33 cellular contexts compared by ENCODE assay signal in genomic region chr2:6748399-6748798, GRCh38.
"Had no signal": no experiment of that assay in that cellular context is flagged by ENCODE, and none has a peak within 500 bp of the region (broad histone marks: within the 10 kb centered on the region; RNA-seq: fewer than 3 reads in every experiment).

No MANE protein-coding gene starts in this region.

- H3K4me3 ChIP-seq: ascending aorta, breast epithelium, K562, Peyer's patch had no signal

- H3K36me3 ChIP-seq: ascending aorta, breast epithelium, Peyer's patch had no signal

- H3K9me3 ChIP-seq: ascending aorta, breast epithelium, Peyer's patch had no signal

- H3K27ac Mint-ChIP-seq: activated CD4-positive, alpha-beta T cell treated with anti-CD3 and anti-CD28 coated beads for 36 hours; activated CD4-positive, alpha-beta T cell treated with anti-CD3 and anti-CD28 coated beads, Interleukin-2, amount 10 ng/mL, durations not matched to agents 7 days and 5 days; activated CD8-positive, alpha-beta T cell treated with anti-CD3 and anti-CD28 coated beads, Interleukin-2, amount 10 ng/mL, durations not matched to agents 7 days and 5 days; activated naive CD4-positive, alpha-beta T cell treated with anti-CD3 and anti-CD28 coated beads, Interleukin-2, amount 50 U/mL, for 24 hours; activated naive CD8-positive, alpha-beta T cell treated with anti-CD3 and anti-CD28 coated beads, Interleukin-2, amount 10 ng/mL, durations not matched to agents 7 days and 5 days; activated T-cell treated with anti-CD3 and anti-CD28 coated beads, Interleukin-2, amount 50 U/mL, for 24 hours; activated T-helper 2 cell treated with anti-CD3 and anti-CD28 coated beads, Interferon-gamma antibody, Interleukin-2, Interleukin-4, amounts not matched to agents 10 μg/mL and 5 μg/mL and 100 μg/mL, durations not matched to agents 14 hours and 24 hours and 36 hours; T-helper 1 cell treated with Interleukin-12 subunit alpha and Interleukin-12 subunit beta and Interleukin-4 antibody, amounts not matched to agents 30 μg/mL and 1 μg/mL, for 36 hours; T-helper 2 cell treated with Interferon-gamma antibody and Interleukin-4, amounts not matched to agents 5 μg/mL and 100 μg/mL, for 36 hours; WTC11 had no signal

- ATAC-seq: activated CD4-positive, alpha-beta T cell treated with anti-CD3 and anti-CD28 coated beads for 36 hours; activated CD4-positive, CD25-positive, alpha-beta regulatory T cell treated with anti-CD3 and anti-CD28 coated beads, Interleukin-2, amount 50 U/mL, for 24 hours; activated CD8-positive, alpha-beta T cell treated with anti-CD3 and anti-CD28 coated beads, Interleukin-2, amount 10 ng/mL, durations not matched to agents 7 days and 5 days; K562; PC-3; WTC11 had no signal

- H3K36me3 Mint-ChIP-seq: activated naive CD4-positive, alpha-beta T cell treated with anti-CD3 and anti-CD28 coated beads, Interleukin-2, amount 50 U/mL, for 24 hours; activated naive CD8-positive, alpha-beta T cell treated with anti-CD3 and anti-CD28 coated beads, Interleukin-2, amount 10 ng/mL, durations not matched to agents 7 days and 5 days had no signal

- H3K4me1 ChIP-seq: ascending aorta, breast epithelium, Peyer's patch had no signal

- DNase-seq: activated CD4-positive, alpha-beta T cell treated with anti-CD3 and anti-CD28 coated beads for 36 hours; activated CD4-positive, alpha-beta T cell treated with anti-CD3 and anti-CD28 coated beads, Interleukin-2, amount 10 ng/mL, durations not matched to agents 7 days and 5 days; activated CD4-positive, alpha-beta T cell treated with anti-CD3 and anti-CD28 coated beads, Interleukin-2, amount 50 U/mL, for 48 hours; activated CD8-positive, alpha-beta T cell treated with anti-CD3 and anti-CD28 coated beads, Interleukin-2, amount 10 ng/mL, durations not matched to agents 7 days and 5 days; activated gamma-delta T cell; activated naive CD4-positive, alpha-beta T cell treated with Interleukin-2 at 50 U/mL for 16 hours; activated naive CD8-positive, alpha-beta T cell treated with anti-CD3 and anti-CD28 coated beads, Interleukin-2, amount 10 ng/mL, durations not matched to agents 7 days and 5 days; activated T-cell treated with anti-CD3 and anti-CD28 coated beads, Interleukin-2, amount 50 U/mL, for 24 hours; amygdala; NCI-H1048; NCI-H1105 treated with DMSO at 0.1 percent for 48 hours; NCI-H1436; NCI-H187 treated with DMSO at 0.1 percent for 48 hours; NCI-H2081; NCI-H2171 treated with DMSO at 0.1 percent for 48 hours; NCI-H226; NCI-H446 treated with DMSO at 0.1 percent for 48 hours; NCI-H524; NCI-H69; NK-92 treated with Interleukin-12 subunit alpha and Interleukin-12 subunit beta, amount 100 ng/mL, for 24 hours; PC-3; Peyer's patch; RPMI8226; SHP77 treated with DMSO at 0.1 percent for 48 hours had no signal

- H3K4me1 Mint-ChIP-seq: activated CD4-positive, alpha-beta T cell treated with anti-CD3 and anti-CD28 coated beads for 36 hours; activated CD4-positive, alpha-beta T cell treated with anti-CD3 and anti-CD28 coated beads, Interleukin-2, amount 10 ng/mL, durations not matched to agents 7 days and 5 days; activated naive CD4-positive, alpha-beta T cell treated with anti-CD3 and anti-CD28 coated beads, Interleukin-2, amount 50 U/mL, for 24 hours; activated naive CD8-positive, alpha-beta T cell treated with anti-CD3 and anti-CD28 coated beads, Interleukin-2, amount 10 ng/mL, durations not matched to agents 7 days and 5 days; WTC11 had no signal

- H3K4me3 Mint-ChIP-seq: activated CD4-positive, alpha-beta T cell treated with anti-CD3 and anti-CD28 coated beads for 36 hours; activated CD4-positive, alpha-beta T cell treated with anti-CD3 and anti-CD28 coated beads, Interleukin-2, amount 10 ng/mL, durations not matched to agents 7 days and 5 days; activated CD8-positive, alpha-beta T cell treated with anti-CD3 and anti-CD28 coated beads, Interleukin-2, amount 10 ng/mL, durations not matched to agents 7 days and 5 days; activated naive CD4-positive, alpha-beta T cell treated with anti-CD3 and anti-CD28 coated beads, Interleukin-2, amount 50 U/mL, for 24 hours; activated naive CD8-positive, alpha-beta T cell treated with anti-CD3 and anti-CD28 coated beads, Interleukin-2, amount 10 ng/mL, durations not matched to agents 7 days and 5 days; activated T-cell treated with anti-CD3 and anti-CD28 coated beads, Interleukin-2, amount 50 U/mL, for 24 hours; T-helper 1 cell treated with Interleukin-12 subunit alpha and Interleukin-12 subunit beta and Interleukin-4 antibody, amounts not matched to agents 30 μg/mL and 1 μg/mL, for 36 hours; T-helper 2 cell treated with Interferon-gamma antibody and Interleukin-4, amounts not matched to agents 5 μg/mL and 100 μg/mL, for 36 hours; WTC11 had no signal

- H3K27me3 ChIP-seq: ascending aorta, breast epithelium, Peyer's patch had no signal

- H3K9me3 Mint-ChIP-seq: activated CD4-positive, alpha-beta T cell treated with anti-CD3 and anti-CD28 coated beads, Interleukin-2, amount 10 ng/mL, durations not matched to agents 7 days and 5 days; activated naive CD4-positive, alpha-beta T cell treated with anti-CD3 and anti-CD28 coated beads, Interleukin-2, amount 50 U/mL, for 24 hours; activated naive CD8-positive, alpha-beta T cell treated with anti-CD3 and anti-CD28 coated beads, Interleukin-2, amount 10 ng/mL, durations not matched to agents 7 days and 5 days; activated T-cell treated with anti-CD3 and anti-CD28 coated beads, Interleukin-2, amount 50 U/mL, for 24 hours; activated T-helper 2 cell treated with anti-CD3 and anti-CD28 coated beads, Interferon-gamma antibody, Interleukin-2, Interleukin-4, amounts not matched to agents 10 μg/mL and 5 μg/mL and 100 μg/mL, durations not matched to agents 14 hours and 24 hours and 36 hours; T-helper 1 cell treated with Interleukin-12 subunit alpha and Interleukin-12 subunit beta and Interleukin-4 antibody, amounts not matched to agents 30 μg/mL and 1 μg/mL, for 36 hours; T-helper 2 cell treated with Interferon-gamma antibody and Interleukin-4, amounts not matched to agents 5 μg/mL and 100 μg/mL, for 36 hours had no signal

- H3K27ac ChIP-seq: ascending aorta, breast epithelium, Peyer's patch had no signal
